Comparison of ENCODE assay signal across 20 cellular contexts in the genomic region with DNA sequence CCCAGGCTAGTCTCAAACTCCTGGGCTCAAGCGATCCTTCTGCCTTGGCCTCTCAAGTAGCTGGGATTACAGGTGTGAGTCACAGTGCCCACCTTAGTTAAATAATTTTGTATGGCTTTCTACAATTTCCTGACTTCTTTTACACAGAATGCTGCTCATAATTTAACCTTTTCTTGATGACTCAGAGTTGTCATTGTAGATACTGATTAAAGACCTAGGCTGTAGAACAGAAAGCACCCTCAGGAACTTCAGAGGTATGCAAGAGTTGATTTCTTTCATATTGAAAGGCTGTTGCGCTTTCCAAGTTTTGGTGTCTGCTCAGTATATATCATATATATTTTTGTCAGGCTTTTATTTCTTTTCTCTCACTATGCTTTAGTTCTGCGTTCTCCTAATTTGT. TPM values are rescaled to one million over a fixed set of nuclear protein-coding genes. Genes with fewer than 3 reads are reported as not detected.
DNase-seq lines count a peak whose midpoint lies in the region; ATAC-seq, FAIRE-seq and TF ChIP-seq lines count a peak whose summit lies in the region.
"Had no signal": no experiment of that assay in that cellular context is flagged by ENCODE, and none has a peak within 500 bp of the region (broad histone marks: within the 10 kb centered on the region; RNA-seq: fewer than 3 reads in every experiment).

No MANE protein-coding gene starts in this region.

- peak overlapping the region; percentile 48 to 57 for H3K4me3 Mint-ChIP-seq in activated T-cell treated with anti-CD3 and anti-CD28 coated beads, Interleukin-2, amount 50 U/mL, for 72 hours
- no peak overlapping the region for H3K4me3 Mint-ChIP-seq in endodermal cell

- no peak overlapping the region for H3K9ac ChIP-seq in endodermal cell (ENCODE audit: extremely low read depth, low read length, poor library complexity, severe bottlenecking)

- peak; percentile 86 for FAIRE-seq in RCC 7860 (lab: Jason Lieb, UNC)
- FAIRE-seq: HepG2 had no signal

- TF ChIP-seq CTCF in endodermal cell (conservative IDR thresholded peaks at IDR 0.05) = no peak

- no peaks in the 10 kb centered on the region for H3K4me1 ChIP-seq in endodermal cell (ENCODE audit: control insufficient read depth, insufficient read depth, low read length)

- H3K4me1 Mint-ChIP-seq in activated T-cell treated with anti-CD3 and anti-CD28 coated beads, Interleukin-2, amount 50 U/mL, for 72 hours (ENCODE audit: low read depth) = peaks cover 74% of the 10 kb centered on the region
- H3K4me1 Mint-ChIP-seq in endodermal cell = no peaks in the 10 kb centered on the region

- H3K27ac Mint-ChIP-seq in activated T-cell treated with anti-CD3 and anti-CD28 coated beads, Interleukin-2, amount 50 U/mL, for 72 hours = peak overlapping the region; percentile 20
- H3K27ac Mint-ChIP-seq in endodermal cell = no peak overlapping the region

- peaks cover 28% of the 10 kb centered on the region for H3K36me3 ChIP-seq in endodermal cell (ENCODE audit: control insufficient read depth, insufficient read depth, low read length)

- no peak overlapping the region for H3K4me3 ChIP-seq in endodermal cell (ENCODE audit: low read length)

- H3K36me3 Mint-ChIP-seq in activated T-cell treated with anti-CD3 and anti-CD28 coated beads, Interleukin-2, amount 50 U/mL, for 72 hours (ENCODE audit: insufficient read depth in 2 of 2) = peaks cover 1 to 3% of the 10 kb centered on the region in 2 donors
- H3K36me3 Mint-ChIP-seq in endodermal cell (ENCODE audit: low read depth) = peaks cover 3% of the 10 kb centered on the region

- H3K27me3 Mint-ChIP-seq in activated T-cell treated with anti-CD3 and anti-CD28 coated beads, Interleukin-2, amount 50 U/mL, for 72 hours (ENCODE audit: low read depth) = peaks cover 14% of the 10 kb centered on the region
- H3K27me3 Mint-ChIP-seq in endodermal cell (ENCODE audit: insufficient read depth) = no peaks in the 10 kb centered on the region

- no peaks in the 10 kb centered on the region for H3K9me3 ChIP-seq in endodermal cell (ENCODE audit: control insufficient read depth, low read length)

- no peaks in the 10 kb centered on the region for H3K9me3 Mint-ChIP-seq in activated T-cell treated with anti-CD3 and anti-CD28 coated beads, Interleukin-2, amount 50 U/mL, for 72 hours
- H3K9me3 Mint-ChIP-seq in endodermal cell = peaks cover 21% of the 10 kb centered on the region

- 93% methylated on average over 2 of the region's 3 CpGs; no CpG with 5 or more reads in 1 of the 2 experiments for WGBS in endodermal cell (ENCODE audit: insufficient coverage in 1 of 2, insufficient read length in 1 of 2), 2 experiments

- no peak for DNase-seq in activated T-cell treated with anti-CD3 and anti-CD28 coated beads, Interleukin-2, amount 50 U/mL, for 72 hours
- no peak for DNase-seq in activated T-cell treated with anti-CD3 and anti-CD28 coated beads, Interleukin-2, amount 50 U/mL, for 1 hour
- DNase-seq in RCC 7860 (ENCODE audit: low spot score) (peak; percentile 8), amniotic epithelial cell (ENCODE audit: low read depth) (peak; percentile 29), DMS53 treated with DMSO at 0.1 percent for 48 hours (lab: John Stamatoyannopoulos, UW; ENCODE audit: unreplicated experiment) (no peak), endodermal cell (no peak)
- DNase-seq in stimulated activated naive CD8-positive, alpha-beta T cell treated with anti-CD3 and anti-CD28 coated beads, Interleukin-15, Interleukin-2, amounts not matched to agents 100 U/mL and 50 U/mL, for 24 hours = no peak
- DNase-seq in activated CD8-positive, alpha-beta memory T cell treated with anti-CD3 and anti-CD28 coated beads, Interleukin-2, amount 50 U/mL, for 4 hours = no peak
- DNase-seq: AML-193, DND-41, GF-D8, HCEC 1CT, MM.1S, NCI-H1105, NCI-H187, NCI-H446, NCI-H748 treated with DMSO at 0.1 percent for 48 hours, Right ventricle myocardium superior had no signal

- H3K27ac ChIP-seq in endodermal cell (ENCODE audit: low read depth, low read length) = no peak overlapping the region

- H3K27me3 ChIP-seq in endodermal cell (ENCODE audit: control insufficient read depth, insufficient read depth, low read length, poor library complexity, severe bottlenecking) = no peaks in the 10 kb centered on the region

- ATAC-seq in activated T-cell treated with anti-CD3 and anti-CD28 coated beads, Interleukin-2, amount 50 U/mL, for 72 hours (replicated peaks in 1 of 2) = peak; percentile 46 to 53
- peak; percentile 56 for ATAC-seq in stimulated activated naive CD8-positive, alpha-beta T cell treated with anti-CD3 and anti-CD28 coated beads, Interleukin-15, Interleukin-2, amounts not matched to agents 100 U/mL and 50 U/mL, for 24 hours
- ATAC-seq: HepG2, Panc1 had no signal

RNA-seq across cellular contexts. Expression of a gene that starts 21.1 kb away (rescaled TPM):
- total RNA-seq in activated T-cell treated with anti-CD3 and anti-CD28 coated beads, Interleukin-2, amount 50 U/mL, for 72 hours = under 1 TPM; 0.51 to 0.58 TPM
- not detected for total RNA-seq in endodermal cell
- not detected for polyA plus RNA-seq in endodermal cell (2013, experiment 1 of 2)
- not detected for polyA plus RNA-seq in endodermal cell (2013, experiment 2 of 2)
- total RNA-seq: HepG2 had no signal
- polyA plus RNA-seq: HepG2 had no signal

RNA-seq across cellular contexts. Expression of a gene that starts 56.4 kb away (rescaled TPM):
- under 1 TPM in 1 of 2 donors, not detected in 1; 0.19 TPM for total RNA-seq in activated T-cell treated with anti-CD3 and anti-CD28 coated beads, Interleukin-2, amount 50 U/mL, for 72 hours
- total RNA-seq in endodermal cell = not detected
- not detected for polyA plus RNA-seq in endodermal cell (2013, experiment 1 of 2)
- polyA plus RNA-seq in endodermal cell (2013, experiment 2 of 2) = not detected
- total RNA-seq: HepG2 had no signal
- polyA plus RNA-seq: HepG2 had no signal

Comparison
In these comparisons a context has a peak if more than half of its experiments do, and no peak if none do; other contexts are left out.
1. DNase-seq: peak in RCC 7860 (single experiment) and amniotic epithelial cell (single experiment); none in activated T-cell treated with anti-CD3 and anti-CD28 coated beads, Interleukin-2, amount 50 U/mL, for 72 hours (0 of 2), activated T-cell treated with anti-CD3 and anti-CD28 coated beads, Interleukin-2, amount 50 U/mL, for 1 hour (single experiment), stimulated activated naive CD8-positive, alpha-beta T cell treated with anti-CD3 and anti-CD28 coated beads, Interleukin-15, Interleukin-2, amounts not matched to agents 100 U/mL and 50 U/mL, for 24 hours (single experiment), DMS53 treated with DMSO at 0.1 percent for 48 hours (single experiment), activated CD8-positive, alpha-beta memory T cell treated with anti-CD3 and anti-CD28 coated beads, Interleukin-2, amount 50 U/mL, for 4 hours (single experiment) and endodermal cell (single experiment).